Comparison of ENCODE assay signal across 18 cellular contexts in the genomic region with DNA sequence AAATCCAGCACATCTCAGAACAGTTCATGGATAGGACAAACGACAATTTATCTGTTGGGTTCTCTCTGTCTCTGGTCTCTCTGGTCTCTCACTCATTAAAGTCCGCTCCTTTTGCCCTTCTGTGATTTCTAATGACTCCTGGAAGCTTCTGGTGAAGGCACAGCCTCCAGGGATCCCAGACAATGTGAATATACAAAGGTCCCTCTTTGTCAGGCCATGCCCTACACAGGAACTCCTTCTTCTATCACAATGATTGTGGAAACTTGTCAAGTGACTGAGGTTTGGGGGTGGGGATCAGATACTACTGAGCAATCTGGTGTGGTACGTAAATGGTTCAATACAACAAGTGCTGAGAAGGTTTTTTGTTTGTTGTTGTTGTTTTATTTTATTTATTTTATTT. TPM values are rescaled to one million over a fixed set of nuclear protein-coding genes. Genes with fewer than 3 reads are reported as not detected.
"Had no signal": no experiment of that assay in that cellular context is flagged by ENCODE, and none has a peak within 500 bp of the region (broad histone marks: within the 10 kb centered on the region; RNA-seq: fewer than 3 reads in every experiment).

No MANE protein-coding gene starts in this region.

- H3K4me3 Mint-ChIP-seq: activated naive CD4-positive, alpha-beta T cell treated with anti-CD3 and anti-CD28 coated beads, Interleukin-2, amount 10 ng/mL, durations not matched to agents 7 days and 5 days; naive B cell; type B pancreatic cell had no signal

- ATAC-seq: gastrocnemius medialis, heart right ventricle had no signal

- DNase-seq: activated CD4-positive, alpha-beta T cell treated with anti-CD3 and anti-CD28 coated beads for 4 hours; activated naive CD4-positive, alpha-beta T cell treated with anti-CD3 and anti-CD28 coated beads, Interleukin-2, amount 10 ng/mL, durations not matched to agents 7 days and 5 days; anterior cingulate cortex; brain microvascular endothelial cell; cortex of kidney; effector CD4-positive, alpha-beta T cell; gastrocnemius medialis; heart right ventricle; naive B cell; nucleus accumbens; stimulated activated CD4-positive, alpha-beta T cell treated with anti-CD3 and anti-CD28 coated beads, Interleukin-15, amount 100 ng/mL, for 24 hours; stimulated activated CD4-positive, alpha-beta T cell treated with anti-CD3 and anti-CD28 coated beads, Interleukin-4, amount 100 ng/mL, for 24 hours; stimulated activated naive CD4-positive, alpha-beta T cell; T-helper 2 cell had no signal

- H3K36me3 Mint-ChIP-seq: naive B cell, type B pancreatic cell had no signal

- H3K9me3 Mint-ChIP-seq: naive B cell, type B pancreatic cell had no signal

- H3K27me3 ChIP-seq: brain microvascular endothelial cell, gastrocnemius medialis, heart right ventricle, right atrium auricular region had no signal

- H3K9me3 ChIP-seq: gastrocnemius medialis, heart right ventricle, right atrium auricular region had no signal

- H3K4me1 ChIP-seq: gastrocnemius medialis, right atrium auricular region had no signal

- H3K4me3 ChIP-seq: gastrocnemius medialis, heart right ventricle, right atrium auricular region, skin epidermis had no signal

- H3K27me3 Mint-ChIP-seq: activated naive CD4-positive, alpha-beta T cell treated with anti-CD3 and anti-CD28 coated beads, Interleukin-2, amount 10 ng/mL, durations not matched to agents 7 days and 5 days; type B pancreatic cell had no signal

- H3K36me3 ChIP-seq: brain microvascular endothelial cell, gastrocnemius medialis, heart right ventricle, right atrium auricular region had no signal

- H3K27ac Mint-ChIP-seq: activated naive CD4-positive, alpha-beta T cell treated with anti-CD3 and anti-CD28 coated beads, Interleukin-2, amount 10 ng/mL, durations not matched to agents 7 days and 5 days; activated T-helper 2 cell treated with anti-CD3 and anti-CD28 coated beads, Interferon-gamma antibody, Interleukin-2, Interleukin-4, amounts not matched to agents 10 μg/mL and 5 μg/mL and 100 μg/mL, durations not matched to agents 14 hours and 24 hours and 36 hours; type B pancreatic cell had no signal

- H3K27ac ChIP-seq: brain microvascular endothelial cell, gastrocnemius medialis, heart right ventricle, right atrium auricular region, skin epidermis had no signal

RNA-seq across cellular contexts. Expression of a gene that starts 46.5 kb away (rescaled TPM):
- total RNA-seq: gastrocnemius medialis had no signal
